In genomic region chr15:59222106-59222505, GRCh38 we compare ENCODE assay signal across 13 cellular contexts. TPM values are rescaled to one million over a fixed set of nuclear protein-coding genes. Genes with fewer than 3 reads are reported as not detected.
DNase-seq lines count a peak whose midpoint lies in the region; ATAC-seq and TF ChIP-seq lines count a peak whose summit lies in the region.
"Had no signal": no experiment of that assay in that cellular context is flagged by ENCODE, and none has a peak within 500 bp of the region (broad histone marks: within the 10 kb centered on the region; RNA-seq: fewer than 3 reads in every experiment).

No MANE protein-coding gene starts in this region.

- peak; percentile 35 for DNase-seq in PC-3
- peak; percentile 91 for DNase-seq in osteoblast (ENCODE audit: insufficient read length, low spot score, missing footprints)
- DNase-seq in NCI-H2196 treated with DMSO at 0.1 percent for 48 hours (lab: John Stamatoyannopoulos, UW; ENCODE audit: unreplicated experiment): no peak
- DNase-seq in PC-9: no peak
- DNase-seq in NCI-H187 (lab: John Stamatoyannopoulos, UW): no peak
- DNase-seq: activated naive CD8-positive, alpha-beta T cell treated with anti-CD3 and anti-CD28 coated beads, Interleukin-2, amount 50 U/mL, for 24 hours; stimulated activated CD4-positive, alpha-beta T cell treated with anti-CD3 and anti-CD28 coated beads, Interleukin-4, amount 100 ng/mL, for 4 hours; T-helper 17 cell had no signal

- H3K36me3 ChIP-seq in BLaER1: no peaks in the 10 kb centered on the region
- peaks cover 41% of the 10 kb centered on the region for H3K36me3 ChIP-seq in PC-3 (ENCODE audit: low read depth, low read length)
- H3K36me3 ChIP-seq in osteoblast (ENCODE audit: insufficient read depth, low read length): peaks cover 74% of the 10 kb centered on the region
- peaks cover 12% of the 10 kb centered on the region for H3K36me3 ChIP-seq in PC-9 (ENCODE audit: low read depth)

- no peak overlapping the region for H2AFZ ChIP-seq in PC-3 (ENCODE audit: low read length)
- no peak overlapping the region for H2AFZ ChIP-seq in osteoblast (ENCODE audit: low read length)
- H2AFZ ChIP-seq in PC-9: no peak overlapping the region

- intact Hi-C loops in PC-3 (cut with micrococcal nuclease) (no loop called here), PC-9 (cut with micrococcal nuclease; ENCODE audit: unreplicated experiment) (no loop called here)
- intact Hi-C loops in dendritic cell treated with granulocyte-macrophage colony-stimulating factor and Interleukin-4, amounts not matched to agents 40 ng/mL and 50 ng/mL, for 4 days (cut with micrococcal nuclease): no loop called here

- no peaks in the 10 kb centered on the region for H3K9me2 ChIP-seq in PC-3 (replicated peaks; ENCODE audit: low read length)
- no peaks in the 10 kb centered on the region for H3K9me2 ChIP-seq in PC-9 (ENCODE audit: insufficient read depth)

- H3K36me3 Mint-ChIP-seq in dendritic cell treated with granulocyte-macrophage colony-stimulating factor and Interleukin-4, amounts not matched to agents 40 ng/mL and 50 ng/mL, for 4 days (ENCODE audit: low read depth): peaks cover 98% of the 10 kb centered on the region

- no peak for TF ChIP-seq CTCF in PC-3 (conservative IDR thresholded peaks at IDR 0.05; ENCODE audit: low read depth, low read length)
- TF ChIP-seq CTCF in osteoblast (IDR thresholded peaks at IDR 0.05; ENCODE audit: extremely low read depth, low read depth, low read length): no peak
- TF ChIP-seq CTCF in PC-9 (conservative IDR thresholded peaks at IDR 0.05): no peak

- POLR2A ChIA-PET in PC-3 (lab: Charles Lee; ENCODE audit: unreplicated experiment) (no interaction called here), PC-9 (lab: Charles Lee; ENCODE audit: unreplicated experiment) (interaction anchor here (0.6 kb wide), 1 partner anchor 215 kb away, joined by 3 read pairs; no protein-coding TSS in a partner anchor)

- no peak overlapping the region for H3K4me3 Mint-ChIP-seq in dendritic cell treated with granulocyte-macrophage colony-stimulating factor and Interleukin-4, amounts not matched to agents 40 ng/mL and 50 ng/mL, for 4 days
- H3K4me3 Mint-ChIP-seq: activated naive CD8-positive, alpha-beta T cell treated with anti-CD3 and anti-CD28 coated beads, Interleukin-2, amount 50 U/mL, for 24 hours; T-helper 17 cell had no signal

- H3K9me3 ChIP-seq in BLaER1: no peaks in the 10 kb centered on the region
- no peaks in the 10 kb centered on the region for H3K9me3 ChIP-seq in PC-3 (ENCODE audit: low read length)
- H3K9me3 ChIP-seq in osteoblast (ENCODE audit: low read depth, low read length): no peaks in the 10 kb centered on the region
- H3K9me3 ChIP-seq in PC-9 (ENCODE audit: insufficient read depth, low read depth): no peaks in the 10 kb centered on the region
- H3K9me3 ChIP-seq: suprapubic skin had no signal

- H3K27me3 Mint-ChIP-seq in dendritic cell treated with granulocyte-macrophage colony-stimulating factor and Interleukin-4, amounts not matched to agents 40 ng/mL and 50 ng/mL, for 4 days: no peaks in the 10 kb centered on the region
- H3K27me3 Mint-ChIP-seq: activated naive CD8-positive, alpha-beta T cell treated with anti-CD3 and anti-CD28 coated beads, Interleukin-2, amount 50 U/mL, for 24 hours had no signal

- H3K4me3 ChIP-seq in BLaER1: no peak overlapping the region
- H3K4me3 ChIP-seq in PC-3 (ENCODE audit: low read length): no peak overlapping the region
- no peak overlapping the region for H3K4me3 ChIP-seq in osteoblast (ENCODE audit: insufficient read depth, low read length)
- no peak overlapping the region for H3K4me3 ChIP-seq in PC-9
- H3K4me3 ChIP-seq: suprapubic skin had no signal

- H3K27ac ChIP-seq in BLaER1 (no peak overlapping the region), PC-3 (ENCODE audit: low read length) (no peak overlapping the region), osteoblast (ENCODE audit: low read depth, low read length) (peak overlapping the region; percentile 71), PC-9 (no peak overlapping the region)
- H3K27ac ChIP-seq: epithelial cell of prostate, suprapubic skin had no signal

- peak overlapping the region; percentile 66 for H3K27ac Mint-ChIP-seq in dendritic cell treated with granulocyte-macrophage colony-stimulating factor and Interleukin-4, amounts not matched to agents 40 ng/mL and 50 ng/mL, for 4 days
- H3K27ac Mint-ChIP-seq: activated naive CD8-positive, alpha-beta T cell treated with anti-CD3 and anti-CD28 coated beads, Interleukin-2, amount 50 U/mL, for 24 hours; T-helper 17 cell had no signal

- no peaks in the 10 kb centered on the region for H3F3A ChIP-seq in PC-3 (ENCODE audit: low read length, unreplicated experiment)
- no peaks in the 10 kb centered on the region for H3F3A ChIP-seq in PC-9 (ENCODE audit: insufficient read depth, low read depth)

- H3K27me3 ChIP-seq in BLaER1: no peaks in the 10 kb centered on the region
- no peaks in the 10 kb centered on the region for H3K27me3 ChIP-seq in PC-3 (ENCODE audit: low read length)
- no peaks in the 10 kb centered on the region for H3K27me3 ChIP-seq in osteoblast (ENCODE audit: insufficient read depth, low read length)
- no peaks in the 10 kb centered on the region for H3K27me3 ChIP-seq in PC-9 (ENCODE audit: insufficient read depth, low read depth)
- H3K27me3 ChIP-seq: suprapubic skin had no signal

- ATAC-seq in PC-3 (peak; percentile 51), HG02798 (IDR thresholded peaks at IDR 0.05; ENCODE audit: poor library complexity, unreplicated experiment) (no peak)
- ATAC-seq: activated naive CD8-positive, alpha-beta T cell treated with anti-CD3 and anti-CD28 coated beads, Interleukin-2, amount 50 U/mL, for 24 hours; T-helper 17 cell had no signal

- H3K4me1 ChIP-seq in BLaER1: 0 out of 2 replicates have a peak, but pooled peaks cover 5% of the 10 kb centered on the region
- peaks cover 9% of the 10 kb centered on the region for H3K4me1 ChIP-seq in PC-3 (ENCODE audit: insufficient read depth, low read length)
- H3K4me1 ChIP-seq in osteoblast (ENCODE audit: insufficient read depth, low read length): peaks cover 14% of the 10 kb centered on the region
- H3K4me1 ChIP-seq in PC-9 (replicated peaks; ENCODE audit: insufficient read depth): no peaks in the 10 kb centered on the region
- H3K4me1 ChIP-seq: suprapubic skin had no signal

- H4K20me1 ChIP-seq in BLaER1 (no peaks in the 10 kb centered on the region), PC-3 (ENCODE audit: low read length) (no peaks in the 10 kb centered on the region), osteoblast (ENCODE audit: insufficient read depth, low read length) (no peaks in the 10 kb centered on the region), PC-9 (ENCODE audit: insufficient read depth) (no peaks in the 10 kb centered on the region)

- no peaks in the 10 kb centered on the region for H3K79me2 ChIP-seq in PC-3 (ENCODE audit: low read length)
- H3K79me2 ChIP-seq in osteoblast (ENCODE audit: insufficient read depth, low read length): no peaks in the 10 kb centered on the region
- no peaks in the 10 kb centered on the region for H3K79me2 ChIP-seq in PC-9 (ENCODE audit: low read depth)

- no peaks in the 10 kb centered on the region for H3K9me3 Mint-ChIP-seq in dendritic cell treated with granulocyte-macrophage colony-stimulating factor and Interleukin-4, amounts not matched to agents 40 ng/mL and 50 ng/mL, for 4 days
- H3K9me3 Mint-ChIP-seq: activated naive CD8-positive, alpha-beta T cell treated with anti-CD3 and anti-CD28 coated beads, Interleukin-2, amount 50 U/mL, for 24 hours had no signal

- BruUV-seq in PC-3 (replicated peaks; lab: Mats Ljungman, UMichigan): no TSS peak
- BruUV-seq in PC-9 (replicated peaks; lab: Mats Ljungman, UMichigan): no TSS peak

- peaks cover 7% of the 10 kb centered on the region for H3K4me1 Mint-ChIP-seq in dendritic cell treated with granulocyte-macrophage colony-stimulating factor and Interleukin-4, amounts not matched to agents 40 ng/mL and 50 ng/mL, for 4 days (ENCODE audit: low read depth)
- H3K4me1 Mint-ChIP-seq: activated naive CD8-positive, alpha-beta T cell treated with anti-CD3 and anti-CD28 coated beads, Interleukin-2, amount 50 U/mL, for 24 hours had no signal

- H3K4me2 ChIP-seq in BLaER1 (0 out of 2 replicates have a peak overlapping the region, but pooled peaks have one; percentile 12), PC-3 (ENCODE audit: low read length) (no peak overlapping the region), osteoblast (ENCODE audit: insufficient read depth, low read length) (no peak overlapping the region), PC-9 (no peak overlapping the region)

- H3K9ac ChIP-seq in BLaER1 (no peak overlapping the region), PC-3 (ENCODE audit: low read length) (no peak overlapping the region)

- CTCF ChIA-PET in PC-3 (lab: Charles Lee): no interaction called here
- CTCF ChIA-PET in PC-9 (lab: Charles Lee): no interaction called here

RNA-seq across cellular contexts. Expression of gene LDHAL6B, which starts 15.5 kb away (rescaled TPM):
- total RNA-seq in PC-3 (2014; rRNA removed) (not detected in 2 replicates), osteoblast (not detected in 2 replicates), PC-9 (2021) (not detected in 2 replicates)
- total RNA-seq: suprapubic skin, T-helper 17 cell had no signal

Comparison
In these comparisons a context has a peak if more than half of its experiments do, and no peak if none do; other contexts are left out.
1. DNase-seq: peak in PC-3 (single experiment) and osteoblast (single experiment); none in NCI-H2196 treated with DMSO at 0.1 percent for 48 hours (single experiment), PC-9 (0 of 2) and NCI-H187 (0 of 2).